16 cellular contexts compared by ENCODE assay signal in the genomic region with DNA sequence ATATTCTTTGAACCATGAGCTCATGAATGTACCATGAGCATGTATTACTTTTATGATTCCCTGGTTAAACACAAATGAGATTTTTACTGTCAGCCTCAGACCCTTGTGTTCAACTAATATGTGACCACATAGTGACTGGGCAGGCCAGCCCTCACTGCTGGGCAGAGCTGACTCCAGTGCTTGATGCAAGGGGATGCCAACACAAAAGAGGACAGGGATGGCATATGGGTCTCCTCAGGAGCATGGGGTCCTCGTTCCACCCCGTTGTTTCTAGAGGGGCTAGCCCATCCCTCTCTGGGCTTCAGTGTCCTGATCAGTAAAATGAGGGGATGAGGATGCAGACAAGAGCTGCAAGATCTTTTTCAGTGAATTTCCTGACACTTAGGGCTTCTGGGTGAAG.
"Had no signal": no experiment of that assay in that cellular context is flagged by ENCODE, and none has a peak within 500 bp of the region (broad histone marks: within the 10 kb centered on the region; RNA-seq: fewer than 3 reads in every experiment).

No MANE protein-coding gene starts in this region.

- H3K27ac Mint-ChIP-seq: activated naive CD8-positive, alpha-beta T cell treated with anti-CD3 and anti-CD28 coated beads, Interleukin-2, amount 50 U/mL, for 24 hours; natural killer cell; stimulated activated naive CD8-positive, alpha-beta T cell treated with anti-CD3 and anti-CD28 coated beads, Interleukin-15, Interleukin-2, amounts not matched to agents 100 ng/mL and 50 ng/mL, for 24 hours had no signal

- H3K9me3 Mint-ChIP-seq: activated naive CD8-positive, alpha-beta T cell treated with anti-CD3 and anti-CD28 coated beads, Interleukin-2, amount 50 U/mL, for 24 hours; natural killer cell; stimulated activated naive CD8-positive, alpha-beta T cell treated with anti-CD3 and anti-CD28 coated beads, Interleukin-15, Interleukin-2, amounts not matched to agents 100 ng/mL and 50 ng/mL, for 24 hours had no signal

- H3K4me1 ChIP-seq: ascending aorta, prostate gland had no signal

- H3K79me2 ChIP-seq: hepatocyte had no signal

- FAIRE-seq: colon, endometrium, TTC549 had no signal

- H3K27me3 ChIP-seq: ascending aorta, hepatocyte, left lung had no signal

- DNase-seq: activated CD4-positive, alpha-beta T cell treated with anti-CD3 and anti-CD28 coated beads, Interleukin-2, amount 50 U/mL, for 1 hour; activated CD4-positive, CD25-positive, alpha-beta regulatory T cell; activated CD8-positive, alpha-beta memory T cell treated with anti-CD3 and anti-CD28 coated beads for 24 hours; activated naive CD4-positive, alpha-beta T cell; activated naive CD8-positive, alpha-beta T cell treated with anti-CD3 and anti-CD28 coated beads, Interleukin-2, amount 50 U/mL, for 24 hours; left lung; natural killer cell; T-helper 2 cell had no signal

- H3K27ac ChIP-seq: ascending aorta, hepatocyte, left lung, prostate gland had no signal

- H3K4me3 ChIP-seq: ascending aorta, hepatocyte, left lung, prostate gland, smooth muscle cell had no signal

- H3K4me3 Mint-ChIP-seq: activated naive CD8-positive, alpha-beta T cell treated with anti-CD3 and anti-CD28 coated beads, Interleukin-2, amount 50 U/mL, for 24 hours; natural killer cell; stimulated activated naive CD8-positive, alpha-beta T cell treated with anti-CD3 and anti-CD28 coated beads, Interleukin-15, Interleukin-2, amounts not matched to agents 100 ng/mL and 50 ng/mL, for 24 hours had no signal

- H3K27me3 Mint-ChIP-seq: activated naive CD8-positive, alpha-beta T cell treated with anti-CD3 and anti-CD28 coated beads, Interleukin-2, amount 50 U/mL, for 24 hours; stimulated activated naive CD8-positive, alpha-beta T cell treated with anti-CD3 and anti-CD28 coated beads, Interleukin-15, Interleukin-2, amounts not matched to agents 100 ng/mL and 50 ng/mL, for 24 hours had no signal

- H2AFZ ChIP-seq: hepatocyte had no signal

- H3K9me3 ChIP-seq: ascending aorta, left lung, prostate gland had no signal

- H3K4me2 ChIP-seq: hepatocyte had no signal
